Comparison of ENCODE assay signal across 20 cellular contexts in genomic region chr21:42124826-42125570, GRCh38. TPM values are rescaled to one million over a fixed set of nuclear protein-coding genes. Genes with fewer than 3 reads are reported as not detected.
DNase-seq lines count a peak whose midpoint lies in the region; ATAC-seq, FAIRE-seq and TF ChIP-seq lines count a peak whose summit lies in the region.
"Had no signal": no experiment of that assay in that cellular context is flagged by ENCODE, and none has a peak within 500 bp of the region (broad histone marks: within the 10 kb centered on the region; RNA-seq: fewer than 3 reads in every experiment).

No MANE protein-coding gene starts in this region.

- H3K9ac ChIP-seq in HCT116 (ENCODE audit: low read length) = no peak overlapping the region
- H3K9ac ChIP-seq in NT2/D1 (ENCODE audit: insufficient read length, low read depth) = peak overlapping the region; percentile 6
- H3K9ac ChIP-seq in astrocyte (ENCODE audit: low read length) = no peak overlapping the region
- H3K9ac ChIP-seq in smooth muscle cell (ENCODE audit: low read depth) = no peak overlapping the region
- H3K9ac ChIP-seq: GM23248 had no signal

- TF ChIP-seq POLR2A in HCT116 (IDR thresholded peaks at IDR 0.05; ENCODE audit: borderline replicate concordance, extremely low read depth, insufficient read depth, insufficient read length) (no peak), breast epithelium (IDR thresholded peaks at IDR 0.05) (no peak), spleen (IDR thresholded peaks at IDR 0.05) (no peak)

- RAD21 ChIA-PET in HCT116 (lab: Charles Lee; ENCODE audit: low non-redundant PET in 1 of 2, low total read pairs in 2 of 2, uncharacterized antibody in 2 of 2, unreplicated experiment in 2 of 2) = no interaction called here

- intact Hi-C loops in HCT116 (cut with micrococcal nuclease) (no loop called here), breast epithelium (cut with DNase I; ENCODE audit: low total_unique reads) (no loop called here), spleen (cut with DNase I; ENCODE audit: low total_unique reads) (no loop called here)

- H3K79me2 ChIP-seq in HCT116 (ENCODE audit: insufficient read depth, low read length) (no peaks in the 10 kb centered on the region), astrocyte (ENCODE audit: insufficient read depth, low read length) (no peaks in the 10 kb centered on the region), smooth muscle cell (ENCODE audit: low read depth) (no peaks in the 10 kb centered on the region)

- H3K4me3 Mint-ChIP-seq in astrocyte (ENCODE audit: unreplicated experiment) = no peak overlapping the region
- H3K4me3 Mint-ChIP-seq: CD4-positive, alpha-beta memory T cell had no signal

- H3K9me2 ChIP-seq in HCT116 (ENCODE audit: insufficient read depth) = no peaks in the 10 kb centered on the region

- CTCF ChIA-PET in HCT116 (lab: Charles Lee) = interaction anchor here (0.6 to 1.8 kb wide), 5 partner anchors 8 to 308 kb away, joined by 3 to 12 read pairs (median 6); no protein-coding TSS in a partner anchor

- peaks cover 28% of the 10 kb centered on the region for H3K27me3 Mint-ChIP-seq in astrocyte (ENCODE audit: low read depth, unreplicated experiment)

- FAIRE-seq in astrocyte (lab: Jason Lieb, UNC) = no peak
- FAIRE-seq: GM12891 had no signal

- H3K9me3 ChIP-seq in HCT116 (ENCODE audit: control insufficient read depth in 1 of 2, insufficient read depth in 1 of 2, low read depth in 1 of 2, low read length in 2 of 2) = no peaks in the 10 kb centered on the region
- no peaks in the 10 kb centered on the region for H3K9me3 ChIP-seq in NT2/D1 (ENCODE audit: insufficient read depth, low read length)
- no peaks in the 10 kb centered on the region for H3K9me3 ChIP-seq in astrocyte (ENCODE audit: insufficient read depth, low read depth, low read length)
- no peaks in the 10 kb centered on the region for H3K9me3 ChIP-seq in smooth muscle cell (replicated peaks; ENCODE audit: low read depth)
- H3K9me3 ChIP-seq in breast epithelium = no peaks in the 10 kb centered on the region
- H3K9me3 ChIP-seq in spleen = no peaks in the 10 kb centered on the region
- H3K9me3 ChIP-seq: Caco-2 had no signal

- H3K27me3 ChIP-seq in HCT116 (ENCODE audit: insufficient read depth, low read length) (no peaks in the 10 kb centered on the region; the same call in 1 of the 2 replicates), NT2/D1 (ENCODE audit: insufficient read depth, insufficient read length) (no peaks in the 10 kb centered on the region), astrocyte (ENCODE audit: insufficient read depth, low read length) (peaks cover 21% of the 10 kb centered on the region), smooth muscle cell (ENCODE audit: low read depth) (peaks cover 8% of the 10 kb centered on the region), breast epithelium (peaks cover 0 to 3% of the 10 kb centered on the region in 2 donors), spleen (replicated peaks in 1 of 7) (peaks cover 0 to 89% (median 25%) of the 10 kb centered on the region in 7 donors)

- WGBS in smooth muscle cell (ENCODE audit: low lambda C conversion rate) = 84% methylated on average over 17 of the region's 19 CpGs
- 71 to 76% (median 72%) methylated on average over 18 to 19 of the region's 19 CpGs for WGBS in spleen, 5 donors

- peaks cover 17% of the 10 kb centered on the region for H3K4me1 Mint-ChIP-seq in astrocyte (ENCODE audit: low read depth, unreplicated experiment)

- TF ChIP-seq CTCF in HCT116 (IDR thresholded peaks at IDR 0.05 in 2 of 3, conservative IDR thresholded peaks at IDR 0.05 in 1 of 3; ENCODE audit: borderline replicate concordance in 1 of 3, insufficient read depth in 1 of 3, low read depth in 2 of 3, low read length in 2 of 3) (no peak), astrocyte (IDR thresholded peaks at IDR 0.05; ENCODE audit: insufficient read depth, low read depth, low read length) (no peak), smooth muscle cell (IDR thresholded peaks at IDR 0.05; ENCODE audit: borderline replicate concordance, insufficient read depth, poor library complexity, severe bottlenecking) (no peak), breast epithelium (IDR thresholded peaks at IDR 0.05) (no peak), spleen (IDR thresholded peaks at IDR 0.05 in 8 of 11, conservative IDR thresholded peaks at IDR 0.05 in 3 of 11) (no peak)

- no TSS peak for BruUV-seq in HCT116 (replicated peaks; lab: Mats Ljungman, UMichigan)

- H3K4me3 ChIP-seq in HCT116 (replicated peaks in 1 of 2; ENCODE audit: low read depth in 1 of 2, low read length in 2 of 2) = no peak overlapping the region
- no peak overlapping the region for H3K4me3 ChIP-seq in NT2/D1 (ENCODE audit: insufficient read length, low read depth)
- no peak overlapping the region for H3K4me3 ChIP-seq in astrocyte (ENCODE audit: insufficient read depth, low read depth, low read length)
- H3K4me3 ChIP-seq in smooth muscle cell = no peak overlapping the region
- no peak overlapping the region for H3K4me3 ChIP-seq in breast epithelium
- H3K4me3 ChIP-seq in spleen = no peak overlapping the region
- H3K4me3 ChIP-seq: GM23248 had no signal

- no peak overlapping the region; the same call in 1 of the 2 replicates for H3K27ac ChIP-seq in HCT116 (ENCODE audit: low read depth, low read length)
- no peak overlapping the region for H3K27ac ChIP-seq in astrocyte (ENCODE audit: low read depth, low read length)
- H3K27ac ChIP-seq in smooth muscle cell (ENCODE audit: low read depth) = no peak overlapping the region
- no peak overlapping the region for H3K27ac ChIP-seq in breast epithelium
- H3K27ac ChIP-seq in spleen = no peak overlapping the region
- H3K27ac ChIP-seq: GM23248 had no signal

- TF ChIP-seq RAD21 in HCT116 (IDR thresholded peaks at IDR 0.05; ENCODE audit: low read depth) = no peak

- peak overlapping the region; percentile 43; the same call in 1 of the 2 replicates for H3K4me2 ChIP-seq in HCT116 (ENCODE audit: low read length)
- H3K4me2 ChIP-seq in astrocyte (ENCODE audit: low read length) = peak overlapping the region; percentile 36
- H3K4me2 ChIP-seq in smooth muscle cell = peak overlapping the region; percentile 20

- POLR2A ChIA-PET in HCT116 (lab: Charles Lee) = no interaction called here

- H3K36me3 ChIP-seq in HCT116 (ENCODE audit: control insufficient read depth in 1 of 2, insufficient read depth in 2 of 2, low read length in 2 of 2) = no peaks in the 10 kb centered on the region
- H3K36me3 ChIP-seq in NT2/D1 (ENCODE audit: insufficient read depth, insufficient read length, low read length) = no peaks in the 10 kb centered on the region
- H3K36me3 ChIP-seq in astrocyte (ENCODE audit: insufficient read depth, low read length) = no peaks in the 10 kb centered on the region
- no peaks in the 10 kb centered on the region for H3K36me3 ChIP-seq in smooth muscle cell (ENCODE audit: low read depth)
- H3K36me3 ChIP-seq in breast epithelium = no peaks in the 10 kb centered on the region
- no peaks in the 10 kb centered on the region for H3K36me3 ChIP-seq in spleen

- H4K20me1 ChIP-seq in HCT116 (ENCODE audit: insufficient read depth) (no peaks in the 10 kb centered on the region), astrocyte (ENCODE audit: insufficient read depth, low read length) (no peaks in the 10 kb centered on the region), smooth muscle cell (ENCODE audit: low read depth) (no peaks in the 10 kb centered on the region)

- ATAC-seq in HCT116 = no peak

- no peaks in the 10 kb centered on the region for H3K36me3 Mint-ChIP-seq in astrocyte (ENCODE audit: low read depth, unreplicated experiment)
- H3K36me3 Mint-ChIP-seq: CD4-positive, alpha-beta memory T cell had no signal

- no peaks in the 10 kb centered on the region for H3K9me3 Mint-ChIP-seq in astrocyte (ENCODE audit: unreplicated experiment)

- H3K4me1 ChIP-seq in HCT116 (ENCODE audit: control insufficient read depth in 1 of 2, insufficient read depth in 2 of 2, low read length in 2 of 2) (peaks cover 7 to 12% of the 10 kb centered on the region in 2 experiments; a peak in 3 of 4 replicates), NT2/D1 (ENCODE audit: insufficient read depth, insufficient read length) (peaks cover 34% of the 10 kb centered on the region), astrocyte (ENCODE audit: insufficient read depth, low read length) (peaks cover 7% of the 10 kb centered on the region), smooth muscle cell (ENCODE audit: low read depth) (peaks cover 6% of the 10 kb centered on the region), breast epithelium (peaks cover 0 to 4% of the 10 kb centered on the region in 2 donors), spleen (peaks cover 0 to 20% (median 3%) of the 10 kb centered on the region in 6 donors)

- no peaks in the 10 kb centered on the region for H3F3A ChIP-seq in smooth muscle cell (ENCODE audit: low read depth)

- DNase-seq in HCT116 (ENCODE audit: low read depth, low spot score) (no peak), NT2/D1 (ENCODE audit: low read depth, low spot score) (no peak), astrocyte (ENCODE audit: low read depth) (no peak), smooth muscle cell (lab: John Stamatoyannopoulos, UW; ENCODE audit: unreplicated experiment) (no peak), breast epithelium (ENCODE audit: low spot score in 2 of 2) (no peak), spleen (no peak)
- no peak for DNase-seq in effector CD8-positive, alpha-beta T cell (lab: John Stamatoyannopoulos, UW)
- DNase-seq: Caco-2; CD4-positive, alpha-beta memory T cell; DMS 273 treated with DMSO at 0.1 percent for 48 hours; MM.1S; NCI-H1048; NCI-H1417 treated with DMSO at 0.1 percent for 48 hours; NCI-H187; NK-92 treated with Interleukin-12 subunit alpha and Interleukin-12 subunit beta, amount 100 ng/mL, for 24 hours; Right ventricle myocardium superior had no signal

- H3K27ac Mint-ChIP-seq in astrocyte (ENCODE audit: unreplicated experiment) = no peak overlapping the region
- H3K27ac Mint-ChIP-seq: CD4-positive, alpha-beta memory T cell had no signal

- H2AFZ ChIP-seq in HCT116 (ENCODE audit: low read depth, low read length, poor library complexity, severe bottlenecking) (no peak overlapping the region), astrocyte (ENCODE audit: low read depth, low read length) (no peak overlapping the region), smooth muscle cell (ENCODE audit: low read depth) (no peak overlapping the region)
- H2AFZ ChIP-seq: GM23248 had no signal

TF ChIP-seq in HCT116, 20 proteins besides CTCF, POLR2A, EP300 and RAD21 (continues in another document):
- no peak for TF ChIP-seq SIN3A (IDR thresholded peaks at IDR 0.05; ENCODE audit: low read depth)
- no peak for TF ChIP-seq ELF1 (IDR thresholded peaks at IDR 0.05; ENCODE audit: borderline replicate concordance, low read depth)
- no peak for TF ChIP-seq JUND (IDR thresholded peaks at IDR 0.05)
- no peak for TF ChIP-seq EZH2 (IDR thresholded peaks at IDR 0.05)
- TF ChIP-seq SP1 (IDR thresholded peaks at IDR 0.05; ENCODE audit: low read depth) = no peak
- TF ChIP-seq SRF (IDR thresholded peaks at IDR 0.05; ENCODE audit: low read depth) = no peak

RNA-seq across cellular contexts. Expression of gene UMODL1, which starts 53.9 kb away (rescaled TPM):
- total RNA-seq in HCT116 (2021; ENCODE audit: unreplicated experiment) (not detected), astrocyte (0.10 TPM in 1 of 2 replicates, not detected in the other), smooth muscle cell (not detected in 2 replicates), breast epithelium (not detected), spleen (under 1 TPM in 5 of 7 donors, not detected in 2; 0.09 to 0.85 (median 0.28) TPM)
- polyA plus RNA-seq in HCT116 (2012) = not detected in 2 replicates
- polyA plus RNA-seq in smooth muscle cell (0.14 TPM in 1 of 2 replicates, not detected in the other), spleen (under 1 TPM in 2 of 3 donors, not detected in 1; 0.02 to 0.03 TPM)
- total RNA-seq: G401, GM23248, LHCN-M2 had no signal
- polyA plus RNA-seq: GM23248 had no signal
